ENCODE assay signal across 19 cellular contexts in the genomic region with DNA sequence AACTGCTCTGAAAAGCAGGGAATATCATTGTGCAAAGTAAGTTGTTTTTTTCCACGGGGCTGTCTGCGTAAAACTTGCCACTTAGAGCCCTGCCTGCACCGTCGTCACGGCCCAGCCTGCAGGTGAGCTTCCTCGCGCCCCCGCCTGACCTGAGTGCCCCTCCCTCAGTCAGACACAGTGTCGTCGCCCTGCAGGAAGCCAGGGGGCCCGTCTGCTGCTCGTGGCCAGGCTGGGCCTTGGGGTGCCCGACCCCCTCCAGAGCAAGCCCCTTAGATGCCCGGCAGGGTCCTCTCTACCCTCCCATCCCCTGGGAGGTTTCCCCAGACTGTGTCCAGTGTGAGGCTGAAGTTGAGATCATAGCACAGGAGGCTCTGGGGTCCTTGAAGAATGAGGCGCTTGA. TPM values are rescaled to one million over a fixed set of nuclear protein-coding genes. Genes with fewer than 3 reads are reported as not detected.
DNase-seq lines count a peak whose midpoint lies in the region; ATAC-seq, FAIRE-seq and TF ChIP-seq lines count a peak whose summit lies in the region.
"Had no signal": no experiment of that assay in that cellular context is flagged by ENCODE, and none has a peak within 500 bp of the region (broad histone marks: within the 10 kb centered on the region; RNA-seq: fewer than 3 reads in every experiment).

No MANE protein-coding gene starts in this region.

- H3K27ac Mint-ChIP-seq in WTC11: peak overlapping the region; percentile 83
- peak overlapping the region; percentile 81 for H3K27ac Mint-ChIP-seq in type B pancreatic cell
- H3K27ac Mint-ChIP-seq: activated naive CD4-positive, alpha-beta T cell treated with anti-CD3 and anti-CD28 coated beads, Interleukin-2, amount 50 U/mL, for 24 hours had no signal

- H3K9me3 Mint-ChIP-seq in WTC11 (no peaks in the 10 kb centered on the region), type B pancreatic cell (no peaks in the 10 kb centered on the region)
- H3K9me3 Mint-ChIP-seq: activated naive CD4-positive, alpha-beta T cell treated with anti-CD3 and anti-CD28 coated beads, Interleukin-2, amount 50 U/mL, for 24 hours; nephron had no signal

- intact Hi-C loops in left ventricle myocardium inferior (cut with micrococcal nuclease): no loop called here
- intact Hi-C loops in kidney (cut with DNase I): no loop called here

- H3K4me3 Mint-ChIP-seq in WTC11: no peak overlapping the region
- peak overlapping the region; percentile 51 for H3K4me3 Mint-ChIP-seq in type B pancreatic cell
- H3K4me3 Mint-ChIP-seq: activated naive CD4-positive, alpha-beta T cell treated with anti-CD3 and anti-CD28 coated beads, Interleukin-2, amount 50 U/mL, for 24 hours; nephron had no signal

- CTCF ChIA-PET in WTC11 (lab: Charles Lee): interaction anchor here (2.1 kb wide), 1 partner anchor 54 kb away, joined by 5 read pairs; no protein-coding TSS in a partner anchor

- H3K9ac ChIP-seq in kidney (ENCODE audit: low read length in 2 of 2): no peak overlapping the region

- no peak for ATAC-seq in WTC11

- H3K4me3 ChIP-seq in cardiac muscle cell (no peak overlapping the region), left ventricle myocardium inferior (no peak overlapping the region), kidney (ENCODE audit: low read length in 2 of 2) (no peak overlapping the region)
- H3K4me3 ChIP-seq: heart right ventricle, Peyer's patch, thoracic aorta had no signal

- H3K36me3 ChIP-seq in cardiac muscle cell (peaks cover 24% of the 10 kb centered on the region), left ventricle myocardium inferior (peaks cover 82% of the 10 kb centered on the region), kidney (ENCODE audit: control insufficient read depth in 1 of 2, insufficient read depth in 2 of 2, low read length in 2 of 2) (peaks cover 15 to 25% of the 10 kb centered on the region in 2 donors)

- POLR2A ChIA-PET in WTC11 (lab: Charles Lee): no interaction called here

- no peaks in the 10 kb centered on the region for H3K27me3 ChIP-seq in cardiac muscle cell
- no peaks in the 10 kb centered on the region for H3K27me3 ChIP-seq in left ventricle myocardium inferior (ENCODE audit: low read depth)
- H3K27me3 ChIP-seq: heart right ventricle, Peyer's patch had no signal

- FAIRE-seq in kidney (lab: Jason Lieb, UNC): no peak
- FAIRE-seq: GM12892 had no signal

- no peaks in the 10 kb centered on the region for H3K27me3 Mint-ChIP-seq in WTC11 (ENCODE audit: low read depth)
- no peaks in the 10 kb centered on the region for H3K27me3 Mint-ChIP-seq in type B pancreatic cell
- H3K27me3 Mint-ChIP-seq: activated naive CD4-positive, alpha-beta T cell treated with anti-CD3 and anti-CD28 coated beads, Interleukin-2, amount 50 U/mL, for 24 hours had no signal

- no peaks in the 10 kb centered on the region for H3K4me1 ChIP-seq in cardiac muscle cell (ENCODE audit: low read depth)
- peaks cover 5% of the 10 kb centered on the region for H3K4me1 ChIP-seq in left ventricle myocardium inferior
- H3K4me1 ChIP-seq in kidney (ENCODE audit: control insufficient read depth in 1 of 2, insufficient read depth in 1 of 2, low read depth in 1 of 2, low read length in 2 of 2): peaks cover 22 to 25% of the 10 kb centered on the region in 2 donors

- DNase-seq in cardiac muscle cell (ENCODE audit: low read depth in 1 of 2, low spot score in 1 of 2) (no peak), left ventricle myocardium inferior (no peak), WTC11 (ENCODE audit: low spot score) (no peak), kidney (peak; percentile 73), type B pancreatic cell (ENCODE audit: extremely low spot score, unreplicated experiment) (no peak), NCI-H1436 (lab: John Stamatoyannopoulos, UW) (no peak), HPDE6-E6E7 (ENCODE audit: extremely low spot score) (no peak)
- no peak for DNase-seq in effector CD4-positive, alpha-beta T cell
- DNase-seq: NCI-H1105 treated with DMSO at 0.1 percent for 48 hours, NCI-H510A, Peyer's patch, T-helper 9 cell had no signal

- H3K9me3 ChIP-seq in cardiac muscle cell (ENCODE audit: low read depth) (no peaks in the 10 kb centered on the region), left ventricle myocardium inferior (replicated peaks) (no peaks in the 10 kb centered on the region), kidney (ENCODE audit: control insufficient read depth in 1 of 2, low read length in 2 of 2) (no peaks in the 10 kb centered on the region)
- H3K9me3 ChIP-seq: heart right ventricle, Peyer's patch, thoracic aorta had no signal

- H3K27ac ChIP-seq in cardiac muscle cell (peak overlapping the region; percentile 36), left ventricle myocardium inferior (replicated peaks) (no peak overlapping the region), kidney (ENCODE audit: low read depth in 2 of 2, low read length in 2 of 2) (peak overlapping the region; percentile 43 to 48)
- H3K27ac ChIP-seq: heart right ventricle, thoracic aorta had no signal

- H3K36me3 Mint-ChIP-seq in WTC11 (peaks cover 4% of the 10 kb centered on the region; the same call in 1 of the 2 replicates), type B pancreatic cell (no peaks in the 10 kb centered on the region)
- H3K36me3 Mint-ChIP-seq: activated naive CD4-positive, alpha-beta T cell treated with anti-CD3 and anti-CD28 coated beads, Interleukin-2, amount 50 U/mL, for 24 hours had no signal

- H3K4me1 Mint-ChIP-seq in WTC11 (no peaks in the 10 kb centered on the region), type B pancreatic cell (ENCODE audit: unreplicated experiment) (peaks cover 9% of the 10 kb centered on the region)
- H3K4me1 Mint-ChIP-seq: nephron had no signal

- TF ChIP-seq CTCF in cardiac muscle cell (IDR thresholded peaks at IDR 0.05; ENCODE audit: low read depth, low read length) (no peak), left ventricle myocardium inferior (IDR thresholded peaks at IDR 0.05; ENCODE audit: borderline replicate concordance) (no peak), WTC11 (IDR thresholded peaks at IDR 0.05) (no peak), kidney (IDR thresholded peaks at IDR 0.05; ENCODE audit: borderline replicate concordance, extremely low read depth, insufficient read depth) (no peak), type B pancreatic cell (conservative IDR thresholded peaks at IDR 0.05) (no peak)

TF ChIP-seq in WTC11, 78 proteins besides CTCF, POLR2A, EP300 and RAD21:
- TF ChIP-seq NFATC4 (CRISPR knock-in tag; IDR thresholded peaks at IDR 0.05): no peak
- TF ChIP-seq ZNF423 (CRISPR knock-in tag; IDR thresholded peaks at IDR 0.05): 0 out of 2 replicates have a peak, but pooled peaks have one; percentile 16
- TF ChIP-seq ESRRA (CRISPR knock-in tag; IDR thresholded peaks at IDR 0.05; ENCODE audit: borderline replicate concordance): no peak
- TF ChIP-seq, protein P1, sequence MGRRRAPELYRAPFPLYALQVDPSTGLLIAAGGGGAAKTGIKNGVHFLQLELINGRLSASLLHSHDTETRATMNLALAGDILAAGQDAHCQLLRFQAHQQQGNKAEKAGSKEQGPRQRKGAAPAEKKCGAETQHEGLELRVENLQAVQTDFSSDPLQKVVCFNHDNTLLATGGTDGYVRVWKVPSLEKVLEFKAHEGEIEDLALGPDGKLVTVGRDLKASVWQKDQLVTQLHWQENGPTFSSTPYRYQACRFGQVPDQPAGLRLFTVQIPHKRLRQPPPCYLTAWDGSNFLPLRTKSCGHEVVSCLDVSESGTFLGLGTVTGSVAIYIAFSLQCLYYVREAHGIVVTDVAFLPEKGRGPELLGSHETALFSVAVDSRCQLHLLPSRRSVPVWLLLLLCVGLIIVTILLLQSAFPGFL (CRISPR knock-in tag; IDR thresholded peaks at IDR 0.05; ENCODE audit: borderline replicate concordance): no peak
- TF ChIP-seq SMAD4 (CRISPR knock-in tag; IDR thresholded peaks at IDR 0.05): no peak

RNA-seq across cellular contexts. Expression of a gene that starts 31.6 kb away (rescaled TPM):
- total RNA-seq in cardiac muscle cell: 75.9 and 111 TPM in 2 replicates
- polyA plus RNA-seq in cardiac muscle cell: 39.1 and 47.4 TPM in 2 replicates
- total RNA-seq in left ventricle myocardium inferior: 55.8 TPM
- total RNA-seq in WTC11 (2021): 87.1 to 108 TPM (median 91.5 TPM) in 3 replicates
- total RNA-seq in kidney: 73.9 TPM
- polyA plus RNA-seq in kidney (ENCODE audit: insufficient read depth, low read depth, low replicate concordance): 18.1 TPM
- total RNA-seq in type B pancreatic cell (ENCODE audit: low replicate concordance): 119 and 133 TPM in 2 replicates

RNA-seq across cellular contexts. Expression of a gene that starts 38.1 kb away (rescaled TPM):
- total RNA-seq in cardiac muscle cell: 0.39 and 1.6 TPM in 2 replicates
- polyA plus RNA-seq in cardiac muscle cell: 0.10 TPM in 1 of 2 replicates, not detected in the other
- total RNA-seq in left ventricle myocardium inferior: not detected
- 6.3 to 10.9 TPM (median 7.6 TPM) in 3 replicates for total RNA-seq in WTC11 (2021)
- 8.0 TPM for total RNA-seq in kidney
- polyA plus RNA-seq in kidney (ENCODE audit: insufficient read depth, low read depth, low replicate concordance): 10.6 TPM
- total RNA-seq in type B pancreatic cell (ENCODE audit: low replicate concordance): 2.6 and 10.2 TPM in 2 replicates

RNA-seq across cellular contexts. Expression of a gene that starts 43.5 kb away (rescaled TPM):
- total RNA-seq in cardiac muscle cell (not detected in 2 replicates), left ventricle myocardium inferior (not detected), WTC11 (2021) (0.33 to 0.57 TPM (median 0.41 TPM) in 3 replicates), kidney (3.5 TPM), type B pancreatic cell (ENCODE audit: low replicate concordance) (1.2 TPM in 1 of 2 replicates, not detected in the other)
- polyA plus RNA-seq in cardiac muscle cell (not detected in 2 replicates), kidney (ENCODE audit: insufficient read depth, low read depth, low replicate concordance) (455 TPM)
- total RNA-seq: Daoy, heart right ventricle, Peyer's patch, thoracic aorta had no signal
- polyA plus RNA-seq: esophagus, heart right ventricle had no signal
